34 cellular contexts compared by ENCODE assay signal in the genomic region with DNA sequence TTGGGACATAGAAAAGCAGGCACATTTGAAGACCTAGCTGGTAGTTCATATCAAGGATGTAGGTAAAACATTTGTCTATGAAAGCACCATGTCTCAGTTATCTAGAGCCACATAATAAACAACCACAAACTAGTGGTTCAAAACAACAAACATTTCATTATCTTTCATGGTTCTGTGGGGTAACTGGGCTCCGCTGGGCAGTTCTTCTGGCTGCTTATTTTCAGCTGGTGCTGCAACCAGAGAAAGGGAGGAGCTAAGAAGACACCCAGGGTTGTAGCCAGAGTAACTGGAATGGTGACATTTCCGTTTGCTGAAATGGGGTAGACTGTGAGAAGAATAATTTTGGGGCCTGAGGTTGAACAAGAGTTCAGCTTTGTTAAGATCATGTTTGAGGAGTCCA.
"Had no signal": no experiment of that assay in that cellular context is flagged by ENCODE, and none has a peak within 500 bp of the region (broad histone marks: within the 10 kb centered on the region; RNA-seq: fewer than 3 reads in every experiment).

No MANE protein-coding gene starts in this region.

- H3K36me3 ChIP-seq: MG63 had no signal

- H3K4me3 ChIP-seq: MG63 had no signal

- H3K9ac ChIP-seq: KMS-11 had no signal

- H3K4me2 ChIP-seq: KMS-11 had no signal

- H3K27ac ChIP-seq: KMS-11 had no signal

- DNase-seq: Karpas-422, Kasumi-1, MG63, MM.1S, MV-4-11, NCI-H1048, NCI-H1092, NCI-H1092 treated with DMSO at 0.1 percent for 48 hours, NCI-H1105, NCI-H1105 treated with DMSO at 0.1 percent for 48 hours, NCI-H1417, NCI-H1417 treated with DMSO at 0.1 percent for 48 hours, NCI-H1436, NCI-H1436 treated with DMSO at 0.1 percent for 48 hours, NCI-H146, NCI-H1694, NCI-H1694 treated with DMSO at 0.1 percent for 48 hours, NCI-H187, NCI-H187 treated with DMSO at 0.1 percent for 48 hours, NCI-H1930, NCI-H2029, NCI-H2029 treated with DMSO at 0.1 percent for 48 hours, NCI-H2081, NCI-H2081 treated with DMSO at 0.1 percent for 48 hours, NCI-H2107, NCI-H2171, NCI-H2171 treated with DMSO at 0.1 percent for 48 hours, NCI-H2227 treated with DMSO at 0.1 percent for 48 hours, NCI-H226, NCI-H345, NCI-H446, NCI-H446 treated with DMSO at 0.1 percent for 48 hours, NCI-H510A had no signal
